In the genomic region with DNA sequence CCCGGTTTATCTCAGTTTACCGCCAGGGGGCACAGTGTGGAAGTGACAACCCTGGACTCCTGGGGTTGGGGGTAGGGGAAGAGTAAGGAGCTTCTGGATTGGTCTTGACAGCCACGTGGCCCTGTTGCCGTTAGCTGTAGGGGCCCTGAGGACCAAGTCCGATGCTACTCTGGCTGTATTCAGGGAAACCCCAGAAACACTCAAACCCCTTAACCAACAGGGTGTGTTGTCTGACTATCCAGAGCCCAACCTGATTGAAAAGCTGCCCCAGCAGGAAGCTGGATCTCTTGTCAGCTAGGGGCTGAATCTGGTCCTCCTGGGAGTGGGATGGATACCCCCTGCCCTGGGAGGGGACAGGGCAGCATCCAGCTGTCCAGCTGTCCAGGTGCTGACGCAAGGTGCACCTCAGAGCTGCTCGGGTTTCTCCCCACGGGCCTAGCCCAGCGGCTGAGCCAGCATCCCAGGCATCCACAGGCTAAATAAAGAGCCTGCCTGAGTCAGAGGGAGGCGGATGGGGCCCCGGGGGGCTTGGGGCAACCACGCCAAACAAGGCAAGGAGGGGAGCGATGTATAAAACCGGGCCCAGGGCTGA, we compare ENCODE assay signal across 8 cellular contexts. TPM values are rescaled to one million over a fixed set of nuclear protein-coding genes. Genes with fewer than 3 reads are reported as not detected.
DNase-seq lines count a peak whose midpoint lies in the region; ATAC-seq and TF ChIP-seq lines count a peak whose summit lies in the region.

No MANE protein-coding gene starts in this region.

- H3K4me3 ChIP-seq in Jurkat, Clone E6-1 (ENCODE audit: low read length): no peak overlapping the region
- H3K4me3 ChIP-seq in right atrium auricular region (no peak overlapping the region), skeletal muscle tissue (ENCODE audit: low read length in 3 of 3) (peak overlapping the region in 1 of 3 donors; percentile 22)

- peak overlapping the region; percentile 98 to 99 for H3K27ac ChIP-seq in right atrium auricular region
- peak overlapping the region; percentile 21 for H3K27ac ChIP-seq in skeletal muscle tissue (ENCODE audit: low read depth, low read length)

- peaks cover 0 to 63% of the 10 kb centered on the region in 2 donors for H3K4me1 ChIP-seq in right atrium auricular region
- H3K4me1 ChIP-seq in skeletal muscle tissue (ENCODE audit: control insufficient read depth in 3 of 3, insufficient read depth in 3 of 3, low read length in 3 of 3): peaks cover 48 to 56% (median 51%) of the 10 kb centered on the region in 3 donors

- DNase-seq in DMS79 treated with DMSO at 0.1 percent for 48 hours (lab: John Stamatoyannopoulos, UW) (peak; percentile 9), DMS79 (lab: John Stamatoyannopoulos, UW) (no peak), SIG-M5 treated with dmso at 0.1 percent for 504 hours (lab: John Stamatoyannopoulos, UW; ENCODE audit: unreplicated experiment) (peak; percentile 79), right atrium auricular region (ENCODE audit: low spot score) (peak; percentile 71)
- peak; percentile 74 for DNase-seq in Jurkat, Clone E6-1 (ENCODE audit: low read depth, low spot score)
- DNase-seq in activated naive CD8-positive, alpha-beta T cell treated with anti-CD3 and anti-CD28 coated beads, Interleukin-2, amount 50 U/mL, for 16 hours (ENCODE audit: low read depth, low spot score): peak; percentile 15

- no peak for ATAC-seq in HG03108 (IDR thresholded peaks at IDR 0.05; ENCODE audit: unreplicated experiment)

- TF ChIP-seq CTCF in right atrium auricular region (IDR thresholded peaks at IDR 0.05): peak; percentile 59 to 76

- H3K36me3 ChIP-seq in right atrium auricular region (peaks cover 14% of the 10 kb centered on the region), skeletal muscle tissue (ENCODE audit: control insufficient read depth in 3 of 3, insufficient read depth in 3 of 3, low read length in 3 of 3) (peaks cover 19 to 28% (median 24%) of the 10 kb centered on the region in 3 donors)

- peak overlapping the region in 2 of 3 donors; percentile 25 to 90 for H3K9ac ChIP-seq in skeletal muscle tissue (ENCODE audit: low read depth in 1 of 3, low read length in 3 of 3)

- H3K9me3 ChIP-seq in right atrium auricular region (no peaks in the 10 kb centered on the region), skeletal muscle tissue (ENCODE audit: control insufficient read depth in 3 of 3, low read length in 3 of 3) (no peaks in the 10 kb centered on the region)

- H3K27me3 ChIP-seq in right atrium auricular region (no peaks in the 10 kb centered on the region), skeletal muscle tissue (ENCODE audit: control insufficient read depth in 3 of 3, insufficient read depth in 3 of 3, low read length in 3 of 3) (peaks cover 0 to 10% (median 0%) of the 10 kb centered on the region in 3 donors)

RNA-seq across cellular contexts. Expression of a gene that starts 3.1 kb away (rescaled TPM):
- 46.3 TPM for polyA plus RNA-seq in Jurkat, Clone E6-1 (2012; ENCODE audit: insufficient read depth, insufficient read length)
- total RNA-seq in right atrium auricular region: 10 to 100 TPM; 21.6 to 23.3 TPM
- total RNA-seq in skeletal muscle tissue: 27.7 TPM

RNA-seq across cellular contexts. Expression of a gene that starts 18.7 kb away (rescaled TPM):
- polyA plus RNA-seq in Jurkat, Clone E6-1 (2012; ENCODE audit: insufficient read depth, insufficient read length): not detected
- total RNA-seq in right atrium auricular region: not detected
- not detected for total RNA-seq in skeletal muscle tissue

RNA-seq across cellular contexts. Expression of a gene that starts 48.0 kb away (rescaled TPM):
- polyA plus RNA-seq in Jurkat, Clone E6-1 (2012; ENCODE audit: insufficient read depth, insufficient read length): 11.0 TPM
- total RNA-seq in right atrium auricular region (100 to 1,000 TPM; 206 to 228 TPM), skeletal muscle tissue (33.4 TPM)

RNA-seq across cellular contexts. Expression of a gene that starts 48.2 kb away (rescaled TPM):
- polyA plus RNA-seq in Jurkat, Clone E6-1 (2012; ENCODE audit: insufficient read depth, insufficient read length): 0.65 TPM
- total RNA-seq in right atrium auricular region (1 to 10 TPM; 1.8 to 4.3 TPM), skeletal muscle tissue (2.1 TPM)
